20 cellular contexts compared by ENCODE assay signal in genomic region chr3:171995486-171995885, GRCh38.
"Had no signal": no experiment of that assay in that cellular context is flagged by ENCODE, and none has a peak within 500 bp of the region (broad histone marks: within the 10 kb centered on the region; RNA-seq: fewer than 3 reads in every experiment).

No MANE protein-coding gene starts in this region.

- H3K27ac Mint-ChIP-seq: activated B cell treated with CpG ODN at 0.5 μM for 24 hours; activated CD4-positive, alpha-beta memory T cell treated with anti-CD3 and anti-CD28 coated beads for 36 hours; activated T-helper 17 cell treated with anti-CD3 and anti-CD28 coated beads, Interleukin-2, amount 50 U/mL, for 72 hours; effector memory CD8-positive, alpha-beta T cell; naive B cell; stimulated activated naive B cell treated with anti-CD40 and anti-IgM and Interleukin-4, amounts not matched to agents 10 μg/mL and 1 μg/mL and 100 μg/mL, for 72 hours; T-cell had no signal

- DNase-seq: activated B cell treated with CpG ODN at 0.5 μM for 24 hours; activated CD4-positive, alpha-beta memory T cell treated with anti-CD3 and anti-CD28 coated beads for 36 hours; activated CD4-positive, alpha-beta T cell treated with anti-CD3 and anti-CD28 coated beads for 4 hours; activated CD8-positive, alpha-beta memory T cell treated with anti-CD3 and anti-CD28 coated beads, Interleukin-2, amount 10 ng/mL, durations not matched to agents 7 days and 5 days; activated naive CD4-positive, alpha-beta T cell; activated T-cell treated with anti-CD3 and anti-CD28 coated beads, Interleukin-2, amount 50 U/mL, for 1 hour; aorta; effector memory CD8-positive, alpha-beta T cell; esophagus squamous epithelium; islet precursor cell; left colon; lower lobe of right lung; naive B cell; stimulated activated naive B cell treated with anti-CD40 and anti-IgM and Interleukin-4, amounts not matched to agents 10 μg/mL and 1 μg/mL and 100 μg/mL, for 72 hours; T-cell; upper lobe of right lung had no signal

- H3K27ac ChIP-seq: esophagus squamous epithelium, lower lobe of right lung, parathyroid adenoma, thoracic aorta, upper lobe of right lung had no signal

- H3K4me1 Mint-ChIP-seq: activated B cell treated with CpG ODN at 0.5 μM for 24 hours; activated T-helper 17 cell treated with anti-CD3 and anti-CD28 coated beads, Interleukin-2, amount 50 U/mL, for 72 hours; naive B cell; stimulated activated naive B cell treated with anti-CD40 and anti-IgM and Interleukin-4, amounts not matched to agents 10 μg/mL and 1 μg/mL and 100 μg/mL, for 72 hours; T-cell had no signal

- H3K36me3 Mint-ChIP-seq: stimulated activated naive B cell treated with anti-CD40 and anti-IgM and Interleukin-4, amounts not matched to agents 10 μg/mL and 1 μg/mL and 100 μg/mL, for 72 hours; T-cell had no signal

- H2AFZ ChIP-seq: parathyroid adenoma had no signal

- H3K4me1 ChIP-seq: esophagus squamous epithelium, lower lobe of right lung, parathyroid adenoma, upper lobe of right lung had no signal

- ATAC-seq: activated CD8-positive, alpha-beta memory T cell treated with anti-CD3 and anti-CD28 coated beads, Interleukin-2, amount 10 ng/mL, durations not matched to agents 7 days and 5 days; activated T-helper 17 cell treated with anti-CD3 and anti-CD28 coated beads, Interleukin-2, amount 50 U/mL, for 72 hours; effector memory CD8-positive, alpha-beta T cell; lower lobe of right lung; sciatic nerve; stimulated activated naive B cell treated with anti-CD40 and anti-IgM and Interleukin-4, amounts not matched to agents 10 μg/mL and 1 μg/mL and 100 μg/mL, for 72 hours; T-cell; upper lobe of right lung had no signal

- H3K79me2 ChIP-seq: parathyroid adenoma had no signal

- H3K9me3 ChIP-seq: thoracic aorta, upper lobe of right lung had no signal

- H3K4me3 ChIP-seq: esophagus squamous epithelium, lower lobe of right lung, thoracic aorta, upper lobe of right lung had no signal

- H3K36me3 ChIP-seq: esophagus squamous epithelium, lower lobe of right lung, thoracic aorta, upper lobe of right lung had no signal

- H3K27me3 ChIP-seq: upper lobe of right lung had no signal

- H3K9me3 Mint-ChIP-seq: activated B cell treated with CpG ODN at 0.5 μM for 24 hours; activated CD4-positive, alpha-beta memory T cell treated with anti-CD3 and anti-CD28 coated beads for 36 hours; activated T-helper 17 cell treated with anti-CD3 and anti-CD28 coated beads, Interleukin-2, amount 50 U/mL, for 72 hours; effector memory CD8-positive, alpha-beta T cell had no signal

- H3K4me3 Mint-ChIP-seq: activated B cell treated with CpG ODN at 0.5 μM for 24 hours; activated CD4-positive, alpha-beta memory T cell treated with anti-CD3 and anti-CD28 coated beads for 36 hours; activated CD8-positive, alpha-beta memory T cell treated with anti-CD3 and anti-CD28 coated beads, Interleukin-2, amount 10 ng/mL, durations not matched to agents 7 days and 5 days; activated T-helper 17 cell treated with anti-CD3 and anti-CD28 coated beads, Interleukin-2, amount 50 U/mL, for 72 hours; effector memory CD8-positive, alpha-beta T cell; naive B cell; stimulated activated naive B cell treated with anti-CD40 and anti-IgM and Interleukin-4, amounts not matched to agents 10 μg/mL and 1 μg/mL and 100 μg/mL, for 72 hours; T-cell had no signal
